In the genomic region with DNA sequence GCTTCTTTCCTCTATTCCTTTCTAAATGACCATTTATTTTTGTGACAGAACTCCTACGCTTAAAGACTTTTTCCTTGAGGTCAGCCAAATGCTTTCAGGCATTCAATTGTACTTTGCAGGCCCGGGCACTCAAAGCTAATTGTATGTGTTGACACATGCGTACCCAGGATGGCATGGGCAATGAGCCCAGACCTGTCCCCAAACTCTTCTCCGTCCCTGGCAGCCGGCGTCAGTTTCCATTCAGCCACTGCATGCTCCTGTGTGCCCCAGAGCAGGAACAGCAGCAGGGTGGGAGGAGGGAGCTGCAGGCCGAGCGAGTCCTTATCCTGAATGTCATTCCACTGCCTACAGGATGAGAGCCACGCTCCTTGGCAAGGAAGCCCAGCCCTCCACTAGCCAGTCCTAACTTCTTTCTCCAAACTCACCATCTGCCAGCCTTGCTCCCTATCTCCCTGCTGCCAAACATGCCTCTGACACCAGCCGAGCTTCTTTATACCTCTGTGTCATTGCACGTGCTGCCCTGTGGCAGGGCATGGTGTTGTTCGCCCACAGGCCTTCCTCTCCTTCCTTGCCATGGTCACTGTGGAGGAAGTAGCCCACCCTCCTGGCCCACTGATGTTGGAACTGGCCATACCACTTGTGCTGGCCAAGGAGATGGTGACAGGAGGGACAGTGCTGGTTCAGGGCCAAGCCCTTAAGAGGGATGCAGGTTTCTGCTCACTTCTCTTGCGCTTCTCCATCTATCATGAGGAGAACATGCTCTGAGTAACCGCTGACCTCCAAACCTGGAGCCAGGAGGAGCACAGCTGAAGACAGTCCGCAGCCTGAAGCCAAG, we compare ENCODE assay signal across 12 cellular contexts.
DNase-seq lines count a peak whose midpoint lies in the region; ATAC-seq and TF ChIP-seq lines count a peak whose summit lies in the region.
"Had no signal": no experiment of that assay in that cellular context is flagged by ENCODE, and none has a peak within 500 bp of the region (broad histone marks: within the 10 kb centered on the region; RNA-seq: fewer than 3 reads in every experiment).

No MANE protein-coding gene starts in this region.

- no peak overlapping the region for H2BK5ac ChIP-seq in trophoblast cell (ENCODE audit: low read depth, low read length, poor library complexity)

- no peak overlapping the region for H3K4me2 ChIP-seq in trophoblast cell (ENCODE audit: low read length)

- H3K14ac ChIP-seq in trophoblast cell (ENCODE audit: low read length), result no peak overlapping the region

- no peak overlapping the region for H4K91ac ChIP-seq in trophoblast cell (ENCODE audit: low read depth, low read length)

- H3K23ac ChIP-seq in trophoblast cell (ENCODE audit: low read length), result no peak overlapping the region

- H2AFZ ChIP-seq in trophoblast cell (ENCODE audit: insufficient read depth, low read length, poor library complexity), result no peak overlapping the region

- TF ChIP-seq POLR2A in thyroid gland (IDR thresholded peaks at IDR 0.05), result peak in 1 of 2 donors; percentile 15

- WGBS in thyroid gland, 2 donors, result 49 to 57% methylated on average over 15 of the region's 15 CpGs
- no CpG with 5 or more reads among the region's 15 CpGs for WGBS in trophoblast cell (ENCODE audit: extremely low coverage, insufficient coverage, insufficient read length)

- no peaks in the 10 kb centered on the region for H3K36me3 ChIP-seq in left lung
- H3K36me3 ChIP-seq in thyroid gland, result no peaks in the 10 kb centered on the region
- H3K36me3 ChIP-seq in trophoblast cell (ENCODE audit: control insufficient read depth in 1 of 2, insufficient read depth in 2 of 2, low read length in 2 of 2), result no peaks in the 10 kb centered on the region

- no peaks in the 10 kb centered on the region for H3K79me1 ChIP-seq in trophoblast cell (ENCODE audit: low read length)

- no peak overlapping the region for H3K9ac ChIP-seq in trophoblast cell (ENCODE audit: low read length)

- H3K9me3 ChIP-seq in left lung (no peaks in the 10 kb centered on the region), thyroid gland (no peaks in the 10 kb centered on the region), trophoblast cell (ENCODE audit: insufficient read depth, low read depth, low read length) (peaks cover 2% of the 10 kb centered on the region)

- H3K79me2 ChIP-seq in trophoblast cell (ENCODE audit: control insufficient read depth, insufficient read depth, low read length, poor library complexity), result no peaks in the 10 kb centered on the region

- no peak overlapping the region for H3K4ac ChIP-seq in trophoblast cell (ENCODE audit: low read depth, low read length)

- peak; percentile 91 for ATAC-seq in left lung

- H4K8ac ChIP-seq in trophoblast cell (ENCODE audit: low read depth, low read length), result no peak overlapping the region

- H4K12ac ChIP-seq in trophoblast cell (ENCODE audit: low read depth, low read length), result no peak overlapping the region

- no peak overlapping the region for H3K4me3 ChIP-seq in left lung
- H3K4me3 ChIP-seq in thyroid gland (replicated peaks in 1 of 3), result no peak overlapping the region
- no peak overlapping the region for H3K4me3 ChIP-seq in trophoblast cell (ENCODE audit: low read depth, low read length)
- H3K4me3 ChIP-seq: SK-N-MC had no signal

- intact Hi-C loops in left lung (cut with DNase I), result no loop called here
- intact Hi-C loops in thyroid gland (cut with DNase I), result no loop called here

- H2BK120ac ChIP-seq in trophoblast cell (ENCODE audit: insufficient read depth, low read length, poor library complexity), result no peak overlapping the region

- H3K18ac ChIP-seq in trophoblast cell (ENCODE audit: low read length), result no peak overlapping the region

- H3K27me3 ChIP-seq in left lung (no peaks in the 10 kb centered on the region), thyroid gland (no peaks in the 10 kb centered on the region), trophoblast cell (ENCODE audit: insufficient read depth, low read length) (no peaks in the 10 kb centered on the region)

- no peaks in the 10 kb centered on the region for H3K4me1 ChIP-seq in left lung
- H3K4me1 ChIP-seq in thyroid gland, result peaks cover 34 to 46% of the 10 kb centered on the region in 2 donors
- no peaks in the 10 kb centered on the region for H3K4me1 ChIP-seq in trophoblast cell (ENCODE audit: control insufficient read depth in 1 of 2, insufficient read depth in 2 of 2, low read length in 2 of 2)

- TF ChIP-seq CTCF in left lung (IDR thresholded peaks at IDR 0.05) (no peak), thyroid gland (IDR thresholded peaks at IDR 0.05) (no peak)

- H3K27ac ChIP-seq in caudate nucleus (ENCODE audit: low read depth, low read length), result peak overlapping the region; percentile 4
- no peak overlapping the region for H3K27ac ChIP-seq in left lung
- peak overlapping the region; percentile 66 to 94 (median 78) for H3K27ac ChIP-seq in thyroid gland
- no peak overlapping the region for H3K27ac ChIP-seq in trophoblast cell (ENCODE audit: low read depth, low read length)
- H3K27ac ChIP-seq: SK-N-MC had no signal

- peak; percentile 70 for DNase-seq in NCI-H2196 (lab: John Stamatoyannopoulos, UW; ENCODE audit: unreplicated experiment)
- peak in 23 of 61 donors; percentile 5 to 80 (median 13) for DNase-seq in caudate nucleus (lab: John Stamatoyannopoulos, UW)
- peak in 1 of 2 donors; percentile 82 for DNase-seq in left lung
- DNase-seq in thyroid gland, result peak; percentile 98 to 99
- no peak for DNase-seq in trophoblast cell
- DNase-seq in SKM-1 (lab: John Stamatoyannopoulos, UW; ENCODE audit: unreplicated experiment), result no peak
- DNase-seq in NCI-H187 (lab: John Stamatoyannopoulos, UW), result no peak
- DNase-seq in NCI-H128 (lab: John Stamatoyannopoulos, UW; ENCODE audit: unreplicated experiment), result no peak
- DNase-seq: activated naive CD8-positive, alpha-beta T cell treated with anti-CD3 and anti-CD28 coated beads, Interleukin-2, amount 10 ng/mL, durations not matched to agents 7 days and 5 days; CD4-positive, CD25-positive, alpha-beta regulatory T cell; cortex of kidney had no signal

- no peak overlapping the region for H2AK5ac ChIP-seq in trophoblast cell (ENCODE audit: low read length)

- no peak overlapping the region for H2BK12ac ChIP-seq in trophoblast cell (ENCODE audit: low read length)

Comparison
In these comparisons a context has a peak if more than half of its experiments do, and no peak if none do; other contexts are left out.
1. DNase-seq: peak in NCI-H2196 (single experiment) and thyroid gland (2 of 2); none in trophoblast cell (0 of 2), SKM-1 (single experiment), NCI-H187 (0 of 2) and NCI-H128 (single experiment).
2. H3K27ac ChIP-seq: peak in caudate nucleus (single experiment) and thyroid gland (3 of 3); none in left lung (0 of 2) and trophoblast cell (single experiment).